15 cellular contexts compared by ENCODE assay signal in genomic region chr7:28245108-28245868, GRCh38.
"Had no signal": no experiment of that assay in that cellular context is flagged by ENCODE, and none has a peak within 500 bp of the region (broad histone marks: within the 10 kb centered on the region; RNA-seq: fewer than 3 reads in every experiment).

No MANE protein-coding gene starts in this region.

- H3K9me3 ChIP-seq: esophagus muscularis mucosa, thyroid gland, uterus had no signal

- H3K4me3 ChIP-seq: esophagus muscularis mucosa, thyroid gland, uterus had no signal

- DNase-seq: activated CD4-positive, alpha-beta T cell treated with anti-CD3 and anti-CD28 coated beads, Interleukin-2, amount 10 ng/mL, durations not matched to agents 24 days and 14 days; activated CD4-positive, CD25-positive, alpha-beta regulatory T cell; activated CD8-positive, alpha-beta memory T cell treated with anti-CD3 and anti-CD28 coated beads, Interleukin-2, amount 50 U/mL, for 4 hours; activated CD8-positive, alpha-beta T cell treated with anti-CD3 and anti-CD28 coated beads, Interleukin-2, amount 10 ng/mL, durations not matched to agents 7 days and 5 days; activated effector memory CD4-positive, alpha-beta T cell treated with anti-CD3 and anti-CD28 coated beads, Interleukin-2, amount 50 U/mL, for 16 hours; activated T-cell treated with anti-CD3 and anti-CD28 coated beads, Interleukin-2, amount 50 U/mL, for 48 hours; hypothalamus; kidney glomerular epithelial cell; nephron progenitor cell; occipital lobe; thyroid gland; uterus had no signal

- H3K36me3 ChIP-seq: esophagus muscularis mucosa, thyroid gland, uterus had no signal

- H3K27ac ChIP-seq: esophagus muscularis mucosa, thyroid gland, uterus had no signal

- H3K4me1 ChIP-seq: thyroid gland, uterus had no signal

- ATAC-seq: activated CD8-positive, alpha-beta T cell treated with anti-CD3 and anti-CD28 coated beads, Interleukin-2, amount 10 ng/mL, durations not matched to agents 7 days and 5 days; activated naive CD4-positive, alpha-beta T cell treated with anti-CD3 and anti-CD28 coated beads, Interleukin-2, amount 50 U/mL, for 72 hours; stimulated activated memory B cell treated with anti-CD40 and anti-IgM and Interleukin-4, amounts not matched to agents 10 μg/mL and 1 μg/mL and 100 μg/mL, for 72 hours had no signal

- H3K27me3 ChIP-seq: esophagus muscularis mucosa, thyroid gland, uterus had no signal
